18 cellular contexts compared by ENCODE assay signal in the genomic region with DNA sequence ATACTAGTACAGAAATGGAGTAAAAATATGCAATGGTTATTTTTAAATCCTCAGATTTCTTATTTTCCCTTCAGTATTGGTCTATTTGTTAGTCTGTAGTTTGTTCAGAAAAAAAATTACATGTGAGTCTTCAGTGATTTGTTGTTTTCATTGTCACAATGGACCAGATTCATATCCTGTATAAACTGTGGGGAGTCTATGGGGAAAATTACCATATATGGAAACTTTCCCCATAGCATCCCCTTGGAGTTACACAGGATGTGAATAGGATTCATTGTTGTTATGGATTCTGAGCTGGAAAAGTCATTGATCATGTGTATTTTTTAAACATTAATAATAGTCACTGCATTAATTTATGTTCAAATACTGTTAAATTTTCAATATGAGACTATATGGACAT.
"Had no signal": no experiment of that assay in that cellular context is flagged by ENCODE, and none has a peak within 500 bp of the region (broad histone marks: within the 10 kb centered on the region; RNA-seq: fewer than 3 reads in every experiment).

No MANE protein-coding gene starts in this region.

- H3K9me3 ChIP-seq: lower lobe of right lung, neutrophil, tibial artery had no signal

- H3K27ac ChIP-seq: esophagus squamous epithelium, foreskin keratinocyte, heart left ventricle, lower lobe of right lung, neutrophil, right atrium auricular region, skin epidermis had no signal

- ATAC-seq: foreskin keratinocyte, lower lobe of right lung had no signal

- H3K4me1 ChIP-seq: foreskin keratinocyte had no signal

- DNase-seq: activated CD4-positive, CD25-positive, alpha-beta regulatory T cell treated with anti-CD3 and anti-CD28 coated beads, Interleukin-2, amount 50 U/mL, for 72 hours; activated naive CD4-positive, alpha-beta T cell treated with Interleukin-2 at 50 U/mL for 16 hours; aorta; esophagus squamous epithelium; foreskin keratinocyte; heart left ventricle; immature natural killer cell; lower lobe of right lung; midbrain; naive B cell; stimulated activated CD4-positive, alpha-beta T cell treated with anti-CD3 and anti-CD28 coated beads, Interleukin-4, amount 100 ng/mL, for 24 hours; stimulated activated naive CD4-positive, alpha-beta T cell; T-helper 1 cell; T1000; tibial artery had no signal

- H3K36me3 ChIP-seq: esophagus squamous epithelium, heart left ventricle, lower lobe of right lung, neutrophil, right atrium auricular region, tibial artery had no signal

- H3K27me3 ChIP-seq: esophagus squamous epithelium, foreskin keratinocyte, heart left ventricle, neutrophil, right atrium auricular region, tibial artery had no signal

- H3K4me3 ChIP-seq: esophagus squamous epithelium, heart left ventricle, lower lobe of right lung, right atrium auricular region, skin epidermis, tibial artery had no signal
